ENCODE assay signal across 30 cellular contexts in the genomic region with DNA sequence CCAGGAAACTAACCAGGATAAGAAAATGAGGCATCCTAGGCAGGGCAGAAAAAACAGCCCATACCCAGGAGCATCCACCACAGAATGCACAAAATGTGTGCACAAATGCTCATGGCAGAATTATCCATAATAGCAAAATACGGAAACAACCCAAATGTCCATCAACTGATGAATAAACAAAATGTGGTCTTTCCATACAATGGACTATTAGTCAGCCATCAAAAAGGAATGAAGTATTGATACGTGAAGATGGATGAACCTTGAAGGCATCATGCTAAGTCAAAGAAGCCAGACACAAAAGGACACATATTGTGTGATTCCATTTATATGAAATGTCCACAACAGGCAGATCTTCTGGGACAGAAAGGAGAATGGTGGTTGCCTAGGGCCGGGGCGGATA. TPM values are rescaled to one million over a fixed set of nuclear protein-coding genes. Genes with fewer than 3 reads are reported as not detected.
"Had no signal": no experiment of that assay in that cellular context is flagged by ENCODE, and none has a peak within 500 bp of the region (broad histone marks: within the 10 kb centered on the region; RNA-seq: fewer than 3 reads in every experiment).

No MANE protein-coding gene starts in this region.

- H3K27ac Mint-ChIP-seq: activated CD4-positive, alpha-beta T cell treated with anti-CD3 and anti-CD28 coated beads, Interleukin-2, amount 10 ng/mL, durations not matched to agents 7 days and 5 days; activated CD8-positive, alpha-beta T cell treated with anti-CD3 and anti-CD28 coated beads, Interleukin-2, amount 10 ng/mL, durations not matched to agents 7 days and 5 days; activated naive CD4-positive, alpha-beta T cell treated with anti-CD3 and anti-CD28 coated beads, Interleukin-2, amount 50 U/mL, for 72 hours; activated T-helper 1 cell treated with anti-CD3 and anti-CD28 coated beads, Interleukin-12 subunit alpha, Interleukin-12 subunit beta, Interleukin-2, Interleukin-4 antibody, amounts not matched to agents 30 ng/mL and 10 ng/mL and 1 ng/mL, durations not matched to agents 14 hours and 24 hours and 36 hours; neural progenitor cell; progenitor cell of endocrine pancreas; T-cell; T-helper 2 cell treated with Interferon-gamma antibody and Interleukin-4, amounts not matched to agents 5 μg/mL and 100 μg/mL, for 36 hours had no signal

- H3K9me3 Mint-ChIP-seq: activated CD4-positive, alpha-beta T cell treated with anti-CD3 and anti-CD28 coated beads, Interleukin-2, amount 10 ng/mL, durations not matched to agents 7 days and 5 days; activated naive CD4-positive, alpha-beta T cell treated with anti-CD3 and anti-CD28 coated beads, Interleukin-2, amount 50 U/mL, for 72 hours; activated T-helper 1 cell treated with anti-CD3 and anti-CD28 coated beads, Interleukin-12 subunit alpha, Interleukin-12 subunit beta, Interleukin-2, Interleukin-4 antibody, amounts not matched to agents 30 ng/mL and 10 ng/mL and 1 ng/mL, durations not matched to agents 14 hours and 24 hours and 36 hours; central memory CD8-positive, alpha-beta T cell; neural progenitor cell; T-cell; T-helper 2 cell treated with Interferon-gamma antibody and Interleukin-4, amounts not matched to agents 5 μg/mL and 100 μg/mL, for 36 hours had no signal

- H3K4me3 ChIP-seq: adrenal gland, breast epithelium, lung, neural progenitor cell, spleen, thyroid gland, upper lobe of right lung had no signal

- H3K4me3 Mint-ChIP-seq: activated CD4-positive, alpha-beta T cell treated with anti-CD3 and anti-CD28 coated beads, Interleukin-2, amount 10 ng/mL, durations not matched to agents 7 days and 5 days; activated CD8-positive, alpha-beta T cell treated with anti-CD3 and anti-CD28 coated beads, Interleukin-2, amount 10 ng/mL, durations not matched to agents 7 days and 5 days; activated T-helper 1 cell treated with anti-CD3 and anti-CD28 coated beads, Interleukin-12 subunit alpha, Interleukin-12 subunit beta, Interleukin-2, Interleukin-4 antibody, amounts not matched to agents 30 ng/mL and 10 ng/mL and 1 ng/mL, durations not matched to agents 14 hours and 24 hours and 36 hours; central memory CD8-positive, alpha-beta T cell; naive thymus-derived CD8-positive, alpha-beta T cell; neural progenitor cell; T-cell; T-helper 2 cell treated with Interferon-gamma antibody and Interleukin-4, amounts not matched to agents 5 μg/mL and 100 μg/mL, for 36 hours had no signal

- H3K36me3 Mint-ChIP-seq: activated naive CD4-positive, alpha-beta T cell treated with anti-CD3 and anti-CD28 coated beads, Interleukin-2, amount 50 U/mL, for 72 hours; naive thymus-derived CD8-positive, alpha-beta T cell; neural progenitor cell; T-cell had no signal

- H3K9ac ChIP-seq: neural progenitor cell had no signal

- H3K4me1 ChIP-seq: adrenal gland, breast epithelium, neural progenitor cell, thyroid gland had no signal

- H2AFZ ChIP-seq: neural progenitor cell had no signal

- H3K9me3 ChIP-seq: adrenal gland, breast epithelium, spleen, thyroid gland, upper lobe of right lung had no signal

- H3K4me2 ChIP-seq: neural progenitor cell had no signal

- DNase-seq: activated CD4-positive, alpha-beta T cell treated with anti-CD3 and anti-CD28 coated beads, Interleukin-2, amount 10 ng/mL, durations not matched to agents 7 days and 5 days; activated CD4-positive, CD25-positive, alpha-beta regulatory T cell treated with anti-CD3 and anti-CD28 coated beads, Interleukin-2, amount 50 U/mL, for 72 hours; activated CD8-positive, alpha-beta T cell treated with anti-CD3 and anti-CD28 coated beads, Interleukin-2, amount 10 ng/mL, durations not matched to agents 7 days and 5 days; activated gamma-delta T cell; adrenal gland; cortex of kidney; erythroblast; foreskin fibroblast; kidney; retina; spleen; stimulated activated CD4-positive, alpha-beta T cell treated with anti-CD3 and anti-CD28 coated beads, Interleukin-4, amount 100 ng/mL, for 1 hour; stimulated activated naive CD8-positive, alpha-beta T cell treated with anti-CD3 and anti-CD28 coated beads, Interleukin-15, Interleukin-2, amounts not matched to agents 100 U/mL and 50 U/mL, for 24 hours; T-cell; thyroid gland; upper lobe of right lung had no signal

- H3K36me3 ChIP-seq: adrenal gland, breast epithelium, neural progenitor cell, spleen, thyroid gland, upper lobe of right lung had no signal

- H3K27me3 ChIP-seq: adrenal gland, breast epithelium, neural progenitor cell, thyroid gland had no signal

- H3K27ac ChIP-seq: adrenal gland, breast epithelium, neural progenitor cell, spleen, thyroid gland, upper lobe of right lung, VCaP had no signal

RNA-seq across cellular contexts. Expression of a gene that starts 19.1 kb away (rescaled TPM):
- total RNA-seq: activated CD4-positive, alpha-beta T cell treated with anti-CD3 and anti-CD28 coated beads, Interleukin-2, amount 10 ng/mL, durations not matched to agents 7 days and 5 days; activated CD8-positive, alpha-beta T cell treated with anti-CD3 and anti-CD28 coated beads, Interleukin-2, amount 10 ng/mL, durations not matched to agents 7 days and 5 days; activated naive CD4-positive, alpha-beta T cell treated with anti-CD3 and anti-CD28 coated beads, Interleukin-2, amount 50 U/mL, for 72 hours; activated T-helper 1 cell treated with anti-CD3 and anti-CD28 coated beads, Interleukin-12 subunit alpha, Interleukin-12 subunit beta, Interleukin-2, Interleukin-4 antibody, amounts not matched to agents 30 ng/mL and 10 ng/mL and 1 ng/mL, durations not matched to agents 14 hours and 24 hours and 36 hours; glomerular endothelial cell; left lobe of liver; mesenteric fat pad; osteocyte; upper lobe of right lung had no signal
